Comparison of ENCODE assay signal across 8 cellular contexts in genomic region chr11:66510271-66510989, GRCh38. TPM values are rescaled to one million over a fixed set of nuclear protein-coding genes. Genes with fewer than 3 reads are reported as not detected.
A peak's percentile ranks its signal among the peaks of the same experiment; 100 is the strongest.
DNase-seq lines count a peak whose midpoint lies in the region.

Gene BBS1, plus strand, starts transcription at chr11:66510635. Its CDS starts 25 bp downstream, at chr11:66510660.

- CTCF ChIA-PET in activated naive CD4-positive, alpha-beta T cell treated with anti-CD3 and anti-CD28 coated beads for 36 hours (lab: Charles Lee) = interaction anchor here (0.9 to 1.1 kb wide), 2 partner anchors 43 to 92 kb away, joined by 3 read pairs; no protein-coding TSS in a partner anchor

- H3K4me3 ChIP-seq in GM23248 = peak within 1 kb of the TSS; percentile 98
- H3K4me3 ChIP-seq in MG63 = peak within 1 kb of the TSS; percentile 98
- peak within 1 kb of the TSS; percentile 81 for H3K4me3 ChIP-seq in SK-N-MC

- H3K4me2 ChIP-seq in GM23248 (ENCODE audit: unreplicated experiment) = peak within 1 kb of the TSS; percentile 96

- H2AFZ ChIP-seq in GM23248 = peak within 1 kb of the TSS; percentile 100

- H3K79me2 ChIP-seq in GM23248 (ENCODE audit: insufficient read depth) = peaks cover 23% of the 10 kb centered on the region

- H3K4me1 Mint-ChIP-seq in activated naive CD4-positive, alpha-beta T cell treated with anti-CD3 and anti-CD28 coated beads for 36 hours (ENCODE audit: low read depth) = peaks cover 15% of the 10 kb centered on the region

- no peaks in the 10 kb centered on the region for H3K27me3 Mint-ChIP-seq in activated naive CD4-positive, alpha-beta T cell treated with anti-CD3 and anti-CD28 coated beads for 36 hours (ENCODE audit: low read depth)

- H3K36me3 ChIP-seq in GM23248 (ENCODE audit: low read depth) = no peaks in the 10 kb centered on the region
- peaks cover 11% of the 10 kb centered on the region for H3K36me3 ChIP-seq in MG63
- peaks cover 4% of the 10 kb centered on the region; the same call in 1 of the 2 replicates for H3K36me3 ChIP-seq in SK-N-MC (ENCODE audit: insufficient read depth, low read length)

- intact Hi-C loops in activated naive CD4-positive, alpha-beta T cell treated with anti-CD3 and anti-CD28 coated beads for 36 hours (cut with micrococcal nuclease) = loop anchor here (1.0 to 2.0 kb wide), 3 partner anchors 36 to 168 kb away; partner anchors contain the start of genes ACTN3, PELI3 and ZDHHC24

- peak within 1 kb of the TSS; percentile 89 for H3K4me3 Mint-ChIP-seq in activated naive CD4-positive, alpha-beta T cell treated with anti-CD3 and anti-CD28 coated beads for 36 hours

- DNase-seq in DMS153 treated with DMSO at 0.1 percent for 48 hours (lab: John Stamatoyannopoulos, UW; ENCODE audit: unreplicated experiment) = peak; percentile 54
- DNase-seq in GM23248 = peak; percentile 90
- DNase-seq in MG63 = peak; percentile 79
- no peak for DNase-seq in SK-N-MC (ENCODE audit: low read depth, low spot score)
- DNase-seq in activated naive CD4-positive, alpha-beta T cell treated with anti-CD3 and anti-CD28 coated beads for 36 hours = peak; percentile 85
- peak; percentile 86 for DNase-seq in germinal center (ENCODE audit: low spot score)
- DNase-seq in nucleus accumbens (lab: John Stamatoyannopoulos, UW) = peak in 55 of 56 donors; percentile 19 to 90 (median 73)
- DNase-seq in substantia nigra (lab: John Stamatoyannopoulos, UW) = peak in 48 of 49 donors; percentile 25 to 87 (median 73)

- H3K36me3 Mint-ChIP-seq in activated naive CD4-positive, alpha-beta T cell treated with anti-CD3 and anti-CD28 coated beads for 36 hours (ENCODE audit: low read depth) = peaks cover 10% of the 10 kb centered on the region

- no peaks in the 10 kb centered on the region for H3K9me3 Mint-ChIP-seq in activated naive CD4-positive, alpha-beta T cell treated with anti-CD3 and anti-CD28 coated beads for 36 hours

- H3K27ac ChIP-seq in GM23248 (peak within 1 kb of the TSS; percentile 49), SK-N-MC (peak within 1 kb of the TSS; percentile 62; the same call in 1 of the 2 replicates), substantia nigra (ENCODE audit: low read depth, low read length, poor library complexity, severe bottlenecking) (peak within 1 kb of the TSS; percentile 46)

- H4K20me1 ChIP-seq in GM23248 (ENCODE audit: insufficient read depth) = no peaks in the 10 kb centered on the region

- peak within 1 kb of the TSS; percentile 87 for H3K9ac ChIP-seq in GM23248
- peak within 1 kb of the TSS; percentile 63 for H3K9ac ChIP-seq in SK-N-MC (ENCODE audit: insufficient read length)

- 3 to 5% methylated on average over 31 of the region's 31 CpGs for WGBS in GM23248 (ENCODE audit: low coverage in 1 of 2, low lambda C conversion rate in 2 of 2, missing lambda C conversion rate in 2 of 2), 2 experiments

- H3K27ac Mint-ChIP-seq in activated naive CD4-positive, alpha-beta T cell treated with anti-CD3 and anti-CD28 coated beads for 36 hours = no peak within 1 kb of the TSS

- in situ Hi-C loops in GM23248 (cut with MboI) = no loop called here

- H3F3A ChIP-seq in GM23248 (ENCODE audit: insufficient read depth) = no peaks in the 10 kb centered on the region

- H3K9me3 ChIP-seq in GM23248 (ENCODE audit: low read depth) (no peaks in the 10 kb centered on the region), MG63 (no peaks in the 10 kb centered on the region), SK-N-MC (ENCODE audit: low read depth, low read length) (no peaks in the 10 kb centered on the region)

- no peaks in the 10 kb centered on the region for H3K9me2 ChIP-seq in GM23248 (ENCODE audit: insufficient read depth)

- peaks cover 6% of the 10 kb centered on the region for H3K4me1 ChIP-seq in GM23248 (ENCODE audit: insufficient read depth)

- H3K27me3 ChIP-seq in GM23248 (replicated peaks; ENCODE audit: insufficient read depth) (no peaks in the 10 kb centered on the region), MG63 (no peaks in the 10 kb centered on the region)

RNA-seq across cellular contexts. Expression of gene BBS1, which starts in this region (rescaled TPM):
- total RNA-seq in GM23248 (2014; rRNA removed; shearing (Covaris generic)) = 39.1 and 58.8 TPM in 2 replicates
- 20.2 and 23.0 TPM in 2 replicates for polyA plus RNA-seq in GM23248 (2016; fragmentation: Nextera tagmentation; extraction: Ambion mirVana)
- total RNA-seq in MG63 (2014; rRNA removed; shearing (Covaris generic); ENCODE audit: low replicate concordance) = 7.7 and 14.7 TPM in 2 replicates
- 10 to 100 TPM; 10.1 to 10.9 TPM for total RNA-seq in activated naive CD4-positive, alpha-beta T cell treated with anti-CD3 and anti-CD28 coated beads for 36 hours
